35 cellular contexts compared by ENCODE assay signal in the genomic region with DNA sequence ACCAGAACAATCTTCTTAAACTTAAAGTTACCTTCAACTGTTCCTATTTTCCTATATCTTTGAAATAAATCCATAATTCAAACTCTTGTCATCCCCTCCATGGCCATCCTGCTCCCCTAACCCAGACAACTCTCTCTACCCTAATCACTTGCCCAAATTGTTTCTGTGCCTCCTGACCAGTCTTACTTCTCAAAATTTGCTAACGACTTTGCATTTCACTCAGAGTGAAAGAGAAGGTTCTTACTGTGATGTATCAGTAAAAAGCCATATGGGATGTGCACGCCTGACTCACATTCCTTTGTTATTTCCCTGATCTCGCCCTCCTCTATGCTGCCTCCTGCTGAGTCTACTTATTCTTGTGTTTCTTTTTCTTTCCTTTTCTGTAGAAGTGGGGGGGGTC.
A peak's percentile ranks its signal among the peaks of the same experiment; 100 is the strongest.
DNase-seq lines count a peak whose midpoint lies in the region; ATAC-seq, FAIRE-seq and TF ChIP-seq lines count a peak whose summit lies in the region.
"Had no signal": no experiment of that assay in that cellular context is flagged by ENCODE, and none has a peak within 500 bp of the region (broad histone marks: within the 10 kb centered on the region; RNA-seq: fewer than 3 reads in every experiment).

No MANE protein-coding gene starts in this region.

- H3K4me3 ChIP-seq in BLaER1 (no peak overlapping the region), OCI-LY3 (ENCODE audit: low read length) (peak overlapping the region; percentile 13)
- H3K4me3 ChIP-seq: A549, body of pancreas, HAP-1, heart right ventricle, Peyer's patch, SJSA1, smooth muscle cell, upper lobe of left lung had no signal

- ATAC-seq in GM19324 (IDR thresholded peaks at IDR 0.05; ENCODE audit: low FRiP score, unreplicated experiment), result peak; percentile 74
- peak; percentile 89 for ATAC-seq in HG02884 (IDR thresholded peaks at IDR 0.05; ENCODE audit: unreplicated experiment)
- no peak for ATAC-seq in GM21447 (IDR thresholded peaks at IDR 0.05; ENCODE audit: unreplicated experiment)
- ATAC-seq in GM18861 (IDR thresholded peaks at IDR 0.05; ENCODE audit: unreplicated experiment), result no peak
- ATAC-seq: A549; activated CD4-positive, CD25-positive, alpha-beta regulatory T cell treated with anti-CD3 and anti-CD28 coated beads, Interleukin-2, amount 50 U/mL, for 24 hours; body of pancreas; heart right ventricle; left lobe of liver; naive thymus-derived CD4-positive, alpha-beta T cell; T-cell had no signal

- H3K27ac ChIP-seq in BLaER1 (no peak overlapping the region), OCI-LY3 (ENCODE audit: low read length) (peak overlapping the region; percentile 8; the same call in 1 of the 2 replicates)
- H3K27ac ChIP-seq: A549, body of pancreas, heart right ventricle, KMS-11, Peyer's patch, SJSA1, upper lobe of left lung had no signal

- DNase-seq in frontal cortex (ENCODE audit: low spot score in 2 of 2) (no peak), SIG-M5 treated with dmso at 0.1 percent for 504 hours (lab: John Stamatoyannopoulos, UW; ENCODE audit: unreplicated experiment) (no peak)
- DNase-seq: activated CD4-positive, alpha-beta memory T cell treated with anti-CD3 and anti-CD28 coated beads for 36 hours; activated effector memory CD4-positive, alpha-beta T cell treated with anti-CD3 and anti-CD28 coated beads, Interleukin-2, amount 50 U/mL, for 16 hours; activated naive CD8-positive, alpha-beta T cell treated with anti-CD3 and anti-CD28 coated beads, Interleukin-2, amount 10 ng/mL, durations not matched to agents 7 days and 5 days; body of pancreas; Caco-2; DMS79 treated with DMSO at 0.1 percent for 48 hours; effector CD4-positive, alpha-beta T cell; foreskin fibroblast; heart right ventricle; naive thymus-derived CD4-positive, alpha-beta T cell; NCI-H1048; NCI-H187; NCI-H2171 treated with DMSO at 0.1 percent for 48 hours; NCI-H524; Peyer's patch; retina; T-cell; upper lobe of left lung had no signal

- no peak overlapping the region for H3K9ac ChIP-seq in BLaER1
- peak overlapping the region; percentile 6; the same call in 1 of the 2 replicates for H3K9ac ChIP-seq in OCI-LY3 (ENCODE audit: low read length)
- H3K9ac ChIP-seq: KMS-11 had no signal

- H3K27me3 ChIP-seq in BLaER1 (no peaks in the 10 kb centered on the region), OCI-LY3 (ENCODE audit: low read depth, low read length) (no peaks in the 10 kb centered on the region)
- H3K27me3 ChIP-seq: body of pancreas, Peyer's patch, SJSA1, upper lobe of left lung had no signal

- H2AFZ ChIP-seq in OCI-LY3 (ENCODE audit: low read depth, low read length), result peak overlapping the region; percentile 31; the same call in 1 of the 2 replicates

- peaks cover 47% of the 10 kb centered on the region for H3K4me1 ChIP-seq in BLaER1
- peaks cover 35% of the 10 kb centered on the region for H3K4me1 ChIP-seq in OCI-LY3 (ENCODE audit: low read length)
- H3K4me1 ChIP-seq: A549, body of pancreas, Caco-2, HAP-1, heart right ventricle, Peyer's patch, SJSA1, upper lobe of left lung had no signal

- H4K20me1 ChIP-seq in BLaER1 (no peaks in the 10 kb centered on the region), OCI-LY3 (ENCODE audit: insufficient read depth, low read length) (no peaks in the 10 kb centered on the region)

- no peak for TF ChIP-seq CTCF in OCI-LY3 (IDR thresholded peaks at IDR 0.05; ENCODE audit: low read depth, low read length)

- H3K4me2 ChIP-seq in BLaER1 (0 out of 2 replicates have a peak overlapping the region, but pooled peaks have one; percentile 11), OCI-LY3 (ENCODE audit: low read length) (peak overlapping the region; percentile 36)
- H3K4me2 ChIP-seq: A549, KMS-11, smooth muscle cell had no signal

- H3K36me3 ChIP-seq in BLaER1 (no peaks in the 10 kb centered on the region), OCI-LY3 (replicated peaks; ENCODE audit: low read depth, low read length) (no peaks in the 10 kb centered on the region)
- H3K36me3 ChIP-seq: HAP-1, heart right ventricle, Peyer's patch, SJSA1, upper lobe of left lung had no signal

- FAIRE-seq in frontal cortex (lab: Jason Lieb, UNC), result no peak
- FAIRE-seq: A549, GM12892, TTC549 had no signal

- H3K9me3 ChIP-seq in BLaER1 (no peaks in the 10 kb centered on the region), OCI-LY3 (ENCODE audit: insufficient read depth, low read length) (no peaks in the 10 kb centered on the region)
- H3K9me3 ChIP-seq: A549, body of pancreas, Caco-2, HAP-1, heart right ventricle, Peyer's patch, SJSA1, upper lobe of left lung had no signal

- no peaks in the 10 kb centered on the region for H3K79me2 ChIP-seq in OCI-LY3 (ENCODE audit: low read length)

Comparison
In these comparisons a context has a peak if more than half of its experiments do, and no peak if none do; other contexts are left out.
1. ATAC-seq: peak in GM19324 (single experiment) and HG02884 (single experiment); none in GM21447 (single experiment) and GM18861 (single experiment).